Comparison of ENCODE assay signal across 1 cellular context in the genomic region with DNA sequence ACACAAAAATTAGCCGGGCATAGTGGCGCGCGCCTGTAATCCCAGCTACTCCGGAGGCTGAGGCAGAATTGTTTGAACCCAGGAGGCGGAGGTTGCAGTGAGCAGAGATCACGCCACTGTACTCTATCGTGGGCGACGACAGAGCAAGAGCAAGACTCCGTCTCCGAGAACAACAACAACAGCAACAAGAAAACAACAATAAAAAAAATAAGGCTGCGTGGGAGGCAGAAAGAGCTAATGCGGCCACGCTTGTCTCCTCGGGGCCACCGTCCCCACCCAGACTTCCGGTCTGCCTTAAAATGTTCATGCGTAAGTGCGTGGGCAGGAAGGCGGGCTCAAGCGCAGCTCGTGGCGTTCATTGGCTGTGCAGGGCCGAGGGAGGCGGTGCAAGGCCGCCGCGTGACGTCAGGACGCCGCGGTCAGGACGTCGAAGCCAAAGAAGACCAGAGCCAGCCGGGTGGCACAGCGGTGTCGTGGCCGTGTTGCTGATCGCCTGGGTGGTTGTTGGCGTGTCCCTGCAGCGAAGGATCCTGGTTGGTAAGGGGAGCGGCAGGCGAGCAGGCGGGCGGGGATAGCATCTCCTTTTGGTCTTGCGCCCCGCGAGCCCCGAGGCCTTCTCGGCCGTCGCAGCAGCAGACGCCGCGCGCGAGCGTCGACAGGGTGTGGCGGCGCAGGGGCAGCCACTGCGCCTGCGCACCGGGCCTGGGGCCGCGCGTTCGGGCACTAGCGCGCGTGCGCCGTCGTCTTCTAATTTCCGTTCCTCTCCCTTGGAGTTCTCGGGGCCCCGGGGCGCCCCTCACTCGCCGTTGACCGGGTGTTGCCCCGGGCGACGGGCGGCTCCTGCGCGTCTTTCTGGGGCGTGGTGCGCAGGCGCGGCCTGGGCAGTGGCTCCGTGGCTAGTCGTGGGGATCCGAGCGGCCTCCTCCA.
TF ChIP-seq lines count a peak whose summit lies in the region.

A gene (plus strand): TSS at position 426 of the 927 bp plus-strand sequence. CDS start 2,146 bp downstream, outside the sequence.

TF ChIP-seq in HepG2, 621 proteins besides CTCF, POLR2A, EP300 and RAD21 (continued from another document and continues in another):
- TF ChIP-seq ZNF598 (CRISPR knock-in tag; IDR thresholded peaks at IDR 0.05; ENCODE audit: borderline replicate concordance) (0 out of 2 replicates have a peak, but pooled peaks have one; percentile 73), PPARG (CRISPR knock-in tag; conservative IDR thresholded peaks at IDR 0.05) (no peak), ZNF616 (CRISPR knock-in tag; IDR thresholded peaks at IDR 0.05; ENCODE audit: low read depth) (0 out of 2 replicates have a peak, but pooled peaks have one; percentile 48), NR2F1 (CRISPR knock-in tag; IDR thresholded peaks at IDR 0.05) (no peak), ZSCAN12 (CRISPR knock-in tag; IDR thresholded peaks at IDR 0.05) (0 out of 2 replicates have a peak, but pooled peaks have one; percentile 43), ETV6 (CRISPR knock-in tag; conservative IDR thresholded peaks at IDR 0.05) (no peak), SRF (IDR thresholded peaks at IDR 0.05; ENCODE audit: low read depth, low read length) (peak; percentile 96), NAIF1 (CRISPR knock-in tag; IDR thresholded peaks at IDR 0.05; ENCODE audit: borderline replicate concordance) (peak; percentile 51; the same call in 1 of the 2 replicates), ZNF777 (CRISPR knock-in tag; IDR thresholded peaks at IDR 0.05) (peak; percentile 91), HNF4A (CRISPR knock-in tag; IDR thresholded peaks at IDR 0.05) (no peak), FLYWCH1 (CRISPR knock-in tag; IDR thresholded peaks at IDR 0.05) (no peak), ZNF333 (CRISPR knock-in tag; IDR thresholded peaks at IDR 0.05; ENCODE audit: borderline replicate concordance) (peak; percentile 34; the same call in 1 of the 2 replicates), MATR3 (CRISPR knock-in tag; IDR thresholded peaks at IDR 0.05) (no peak), ZKSCAN8 (CRISPR knock-in tag; IDR thresholded peaks at IDR 0.05; ENCODE audit: borderline replicate concordance) (0 out of 2 replicates have a peak, but pooled peaks have one; percentile 44), ZNF564 (CRISPR knock-in tag; IDR thresholded peaks at IDR 0.05) (no peak), ZSCAN20 (CRISPR knock-in tag; IDR thresholded peaks at IDR 0.05; ENCODE audit: borderline replicate concordance) (no peak), BORCS8-MEF2B (CRISPR knock-in tag; IDR thresholded peaks at IDR 0.05) (peak; percentile 48; the same call in 1 of the 2 replicates), JUNB (CRISPR knock-in tag; IDR thresholded peaks at IDR 0.05; ENCODE audit: borderline replicate concordance) (no peak), ZNF629 (CRISPR knock-in tag; conservative IDR thresholded peaks at IDR 0.05) (no peak)
- TF ChIP-seq, protein P1, sequence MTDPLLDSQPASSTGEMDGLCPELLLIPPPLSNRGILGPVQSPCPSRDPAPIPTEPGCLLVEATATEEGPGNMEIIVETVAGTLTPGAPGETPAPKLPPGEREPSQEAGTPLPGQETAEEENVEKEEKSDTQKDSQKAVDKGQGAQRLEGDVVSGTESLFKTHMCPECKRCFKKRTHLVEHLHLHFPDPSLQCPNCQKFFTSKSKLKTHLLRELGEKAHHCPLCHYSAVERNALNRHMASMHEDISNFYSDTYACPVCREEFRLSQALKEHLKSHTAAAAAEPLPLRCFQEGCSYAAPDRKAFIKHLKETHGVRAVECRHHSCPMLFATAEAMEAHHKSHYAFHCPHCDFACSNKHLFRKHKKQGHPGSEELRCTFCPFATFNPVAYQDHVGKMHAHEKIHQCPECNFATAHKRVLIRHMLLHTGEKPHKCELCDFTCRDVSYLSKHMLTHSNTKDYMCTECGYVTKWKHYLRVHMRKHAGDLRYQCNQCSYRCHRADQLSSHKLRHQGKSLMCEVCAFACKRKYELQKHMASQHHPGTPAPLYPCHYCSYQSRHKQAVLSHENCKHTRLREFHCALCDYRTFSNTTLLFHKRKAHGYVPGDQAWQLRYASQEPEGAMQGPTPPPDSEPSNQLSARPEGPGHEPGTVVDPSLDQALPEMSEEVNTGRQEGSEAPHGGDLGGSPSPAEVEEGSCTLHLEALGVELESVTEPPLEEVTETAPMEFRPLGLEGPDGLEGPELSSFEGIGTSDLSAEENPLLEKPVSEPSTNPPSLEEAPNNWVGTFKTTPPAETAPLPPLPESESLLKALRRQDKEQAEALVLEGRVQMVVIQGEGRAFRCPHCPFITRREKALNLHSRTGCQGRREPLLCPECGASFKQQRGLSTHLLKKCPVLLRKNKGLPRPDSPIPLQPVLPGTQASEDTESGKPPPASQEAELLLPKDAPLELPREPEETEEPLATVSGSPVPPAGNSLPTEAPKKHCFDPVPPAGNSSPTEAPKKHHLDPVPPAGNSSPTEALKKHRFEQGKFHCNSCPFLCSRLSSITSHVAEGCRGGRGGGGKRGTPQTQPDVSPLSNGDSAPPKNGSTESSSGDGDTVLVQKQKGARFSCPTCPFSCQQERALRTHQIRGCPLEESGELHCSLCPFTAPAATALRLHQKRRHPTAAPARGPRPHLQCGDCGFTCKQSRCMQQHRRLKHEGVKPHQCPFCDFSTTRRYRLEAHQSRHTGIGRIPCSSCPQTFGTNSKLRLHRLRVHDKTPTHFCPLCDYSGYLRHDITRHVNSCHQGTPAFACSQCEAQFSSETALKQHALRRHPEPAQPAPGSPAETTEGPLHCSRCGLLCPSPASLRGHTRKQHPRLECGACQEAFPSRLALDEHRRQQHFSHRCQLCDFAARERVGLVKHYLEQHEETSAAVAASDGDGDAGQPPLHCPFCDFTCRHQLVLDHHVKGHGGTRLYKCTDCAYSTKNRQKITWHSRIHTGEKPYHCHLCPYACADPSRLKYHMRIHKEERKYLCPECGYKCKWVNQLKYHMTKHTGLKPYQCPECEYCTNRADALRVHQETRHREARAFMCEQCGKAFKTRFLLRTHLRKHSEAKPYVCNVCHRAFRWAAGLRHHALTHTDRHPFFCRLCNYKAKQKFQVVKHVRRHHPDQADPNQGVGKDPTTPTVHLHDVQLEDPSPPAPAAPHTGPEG (CRISPR knock-in tag; IDR thresholded peaks at IDR 0.05) = no peak
- TF ChIP-seq, protein P2, sequence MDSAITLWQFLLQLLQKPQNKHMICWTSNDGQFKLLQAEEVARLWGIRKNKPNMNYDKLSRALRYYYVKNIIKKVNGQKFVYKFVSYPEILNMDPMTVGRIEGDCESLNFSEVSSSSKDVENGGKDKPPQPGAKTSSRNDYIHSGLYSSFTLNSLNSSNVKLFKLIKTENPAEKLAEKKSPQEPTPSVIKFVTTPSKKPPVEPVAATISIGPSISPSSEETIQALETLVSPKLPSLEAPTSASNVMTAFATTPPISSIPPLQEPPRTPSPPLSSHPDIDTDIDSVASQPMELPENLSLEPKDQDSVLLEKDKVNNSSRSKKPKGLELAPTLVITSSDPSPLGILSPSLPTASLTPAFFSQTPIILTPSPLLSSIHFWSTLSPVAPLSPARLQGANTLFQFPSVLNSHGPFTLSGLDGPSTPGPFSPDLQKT (CRISPR knock-in tag; IDR thresholded peaks at IDR 0.05; ENCODE audit: borderline replicate concordance) = peak; percentile 92; the same call in 1 of the 2 replicates
- TF ChIP-seq, protein P3, sequence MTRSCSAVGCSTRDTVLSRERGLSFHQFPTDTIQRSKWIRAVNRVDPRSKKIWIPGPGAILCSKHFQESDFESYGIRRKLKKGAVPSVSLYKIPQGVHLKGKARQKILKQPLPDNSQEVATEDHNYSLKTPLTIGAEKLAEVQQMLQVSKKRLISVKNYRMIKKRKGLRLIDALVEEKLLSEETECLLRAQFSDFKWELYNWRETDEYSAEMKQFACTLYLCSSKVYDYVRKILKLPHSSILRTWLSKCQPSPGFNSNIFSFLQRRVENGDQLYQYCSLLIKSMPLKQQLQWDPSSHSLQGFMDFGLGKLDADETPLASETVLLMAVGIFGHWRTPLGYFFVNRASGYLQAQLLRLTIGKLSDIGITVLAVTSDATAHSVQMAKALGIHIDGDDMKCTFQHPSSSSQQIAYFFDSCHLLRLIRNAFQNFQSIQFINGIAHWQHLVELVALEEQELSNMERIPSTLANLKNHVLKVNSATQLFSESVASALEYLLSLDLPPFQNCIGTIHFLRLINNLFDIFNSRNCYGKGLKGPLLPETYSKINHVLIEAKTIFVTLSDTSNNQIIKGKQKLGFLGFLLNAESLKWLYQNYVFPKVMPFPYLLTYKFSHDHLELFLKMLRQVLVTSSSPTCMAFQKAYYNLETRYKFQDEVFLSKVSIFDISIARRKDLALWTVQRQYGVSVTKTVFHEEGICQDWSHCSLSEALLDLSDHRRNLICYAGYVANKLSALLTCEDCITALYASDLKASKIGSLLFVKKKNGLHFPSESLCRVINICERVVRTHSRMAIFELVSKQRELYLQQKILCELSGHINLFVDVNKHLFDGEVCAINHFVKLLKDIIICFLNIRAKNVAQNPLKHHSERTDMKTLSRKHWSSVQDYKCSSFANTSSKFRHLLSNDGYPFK (CRISPR knock-in tag; IDR thresholded peaks at IDR 0.05; ENCODE audit: borderline replicate concordance) = peak; percentile 57; the same call in 1 of the 2 replicates
- TF ChIP-seq, protein P4, sequence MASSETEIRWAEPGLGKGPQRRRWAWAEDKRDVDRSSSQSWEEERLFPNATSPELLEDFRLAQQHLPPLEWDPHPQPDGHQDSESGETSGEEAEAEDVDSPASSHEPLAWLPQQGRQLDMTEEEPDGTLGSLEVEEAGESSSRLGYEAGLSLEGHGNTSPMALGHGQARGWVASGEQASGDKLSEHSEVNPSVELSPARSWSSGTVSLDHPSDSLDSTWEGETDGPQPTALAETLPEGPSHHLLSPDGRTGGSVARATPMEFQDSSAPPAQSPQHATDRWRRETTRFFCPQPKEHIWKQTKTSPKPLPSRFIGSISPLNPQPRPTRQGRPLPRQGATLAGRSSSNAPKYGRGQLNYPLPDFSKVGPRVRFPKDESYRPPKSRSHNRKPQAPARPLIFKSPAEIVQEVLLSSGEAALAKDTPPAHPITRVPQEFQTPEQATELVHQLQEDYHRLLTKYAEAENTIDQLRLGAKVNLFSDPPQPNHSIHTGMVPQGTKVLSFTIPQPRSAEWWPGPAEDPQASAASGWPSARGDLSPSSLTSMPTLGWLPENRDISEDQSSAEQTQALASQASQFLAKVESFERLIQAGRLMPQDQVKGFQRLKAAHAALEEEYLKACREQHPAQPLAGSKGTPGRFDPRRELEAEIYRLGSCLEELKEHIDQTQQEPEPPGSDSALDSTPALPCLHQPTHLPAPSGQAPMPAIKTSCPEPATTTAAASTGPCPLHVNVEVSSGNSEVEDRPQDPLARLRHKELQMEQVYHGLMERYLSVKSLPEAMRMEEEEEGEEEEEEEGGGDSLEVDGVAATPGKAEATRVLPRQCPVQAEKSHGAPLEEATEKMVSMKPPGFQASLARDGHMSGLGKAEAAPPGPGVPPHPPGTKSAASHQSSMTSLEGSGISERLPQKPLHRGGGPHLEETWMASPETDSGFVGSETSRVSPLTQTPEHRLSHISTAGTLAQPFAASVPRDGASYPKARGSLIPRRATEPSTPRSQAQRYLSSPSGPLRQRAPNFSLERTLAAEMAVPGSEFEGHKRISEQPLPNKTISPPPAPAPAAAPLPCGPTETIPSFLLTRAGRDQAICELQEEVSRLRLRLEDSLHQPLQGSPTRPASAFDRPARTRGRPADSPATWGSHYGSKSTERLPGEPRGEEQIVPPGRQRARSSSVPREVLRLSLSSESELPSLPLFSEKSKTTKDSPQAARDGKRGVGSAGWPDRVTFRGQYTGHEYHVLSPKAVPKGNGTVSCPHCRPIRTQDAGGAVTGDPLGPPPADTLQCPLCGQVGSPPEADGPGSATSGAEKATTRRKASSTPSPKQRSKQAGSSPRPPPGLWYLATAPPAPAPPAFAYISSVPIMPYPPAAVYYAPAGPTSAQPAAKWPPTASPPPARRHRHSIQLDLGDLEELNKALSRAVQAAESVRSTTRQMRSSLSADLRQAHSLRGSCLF (CRISPR knock-in tag; IDR thresholded peaks at IDR 0.05; ENCODE audit: borderline replicate concordance) = no peak; the same call in 1 of the 2 replicates
- TF ChIP-seq, protein P5, sequence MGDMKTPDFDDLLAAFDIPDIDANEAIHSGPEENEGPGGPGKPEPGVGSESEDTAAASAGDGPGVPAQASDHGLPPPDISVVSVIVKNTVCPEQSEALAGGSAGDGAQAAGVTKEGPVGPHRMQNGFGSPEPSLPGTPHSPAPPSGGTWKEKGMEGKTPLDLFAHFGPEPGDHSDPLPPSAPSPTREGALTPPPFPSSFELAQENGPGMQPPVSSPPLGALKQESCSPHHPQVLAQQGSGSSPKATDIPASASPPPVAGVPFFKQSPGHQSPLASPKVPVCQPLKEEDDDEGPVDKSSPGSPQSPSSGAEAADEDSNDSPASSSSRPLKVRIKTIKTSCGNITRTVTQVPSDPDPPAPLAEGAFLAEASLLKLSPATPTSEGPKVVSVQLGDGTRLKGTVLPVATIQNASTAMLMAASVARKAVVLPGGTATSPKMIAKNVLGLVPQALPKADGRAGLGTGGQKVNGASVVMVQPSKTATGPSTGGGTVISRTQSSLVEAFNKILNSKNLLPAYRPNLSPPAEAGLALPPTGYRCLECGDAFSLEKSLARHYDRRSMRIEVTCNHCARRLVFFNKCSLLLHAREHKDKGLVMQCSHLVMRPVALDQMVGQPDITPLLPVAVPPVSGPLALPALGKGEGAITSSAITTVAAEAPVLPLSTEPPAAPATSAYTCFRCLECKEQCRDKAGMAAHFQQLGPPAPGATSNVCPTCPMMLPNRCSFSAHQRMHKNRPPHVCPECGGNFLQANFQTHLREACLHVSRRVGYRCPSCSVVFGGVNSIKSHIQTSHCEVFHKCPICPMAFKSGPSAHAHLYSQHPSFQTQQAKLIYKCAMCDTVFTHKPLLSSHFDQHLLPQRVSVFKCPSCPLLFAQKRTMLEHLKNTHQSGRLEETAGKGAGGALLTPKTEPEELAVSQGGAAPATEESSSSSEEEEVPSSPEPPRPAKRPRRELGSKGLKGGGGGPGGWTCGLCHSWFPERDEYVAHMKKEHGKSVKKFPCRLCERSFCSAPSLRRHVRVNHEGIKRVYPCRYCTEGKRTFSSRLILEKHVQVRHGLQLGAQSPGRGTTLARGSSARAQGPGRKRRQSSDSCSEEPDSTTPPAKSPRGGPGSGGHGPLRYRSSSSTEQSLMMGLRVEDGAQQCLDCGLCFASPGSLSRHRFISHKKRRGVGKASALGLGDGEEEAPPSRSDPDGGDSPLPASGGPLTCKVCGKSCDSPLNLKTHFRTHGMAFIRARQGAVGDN (CRISPR knock-in tag; IDR thresholded peaks at IDR 0.05) = peak; percentile 97
- TF ChIP-seq, protein P6, sequence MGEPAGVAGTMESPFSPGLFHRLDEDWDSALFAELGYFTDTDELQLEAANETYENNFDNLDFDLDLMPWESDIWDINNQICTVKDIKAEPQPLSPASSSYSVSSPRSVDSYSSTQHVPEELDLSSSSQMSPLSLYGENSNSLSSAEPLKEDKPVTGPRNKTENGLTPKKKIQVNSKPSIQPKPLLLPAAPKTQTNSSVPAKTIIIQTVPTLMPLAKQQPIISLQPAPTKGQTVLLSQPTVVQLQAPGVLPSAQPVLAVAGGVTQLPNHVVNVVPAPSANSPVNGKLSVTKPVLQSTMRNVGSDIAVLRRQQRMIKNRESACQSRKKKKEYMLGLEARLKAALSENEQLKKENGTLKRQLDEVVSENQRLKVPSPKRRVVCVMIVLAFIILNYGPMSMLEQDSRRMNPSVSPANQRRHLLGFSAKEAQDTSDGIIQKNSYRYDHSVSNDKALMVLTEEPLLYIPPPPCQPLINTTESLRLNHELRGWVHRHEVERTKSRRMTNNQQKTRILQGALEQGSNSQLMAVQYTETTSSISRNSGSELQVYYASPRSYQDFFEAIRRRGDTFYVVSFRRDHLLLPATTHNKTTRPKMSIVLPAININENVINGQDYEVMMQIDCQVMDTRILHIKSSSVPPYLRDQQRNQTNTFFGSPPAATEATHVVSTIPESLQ (CRISPR knock-in tag; conservative IDR thresholded peaks at IDR 0.05) = peak; percentile 64; the same call in 1 of the 2 replicates
- TF ChIP-seq, protein P7, sequence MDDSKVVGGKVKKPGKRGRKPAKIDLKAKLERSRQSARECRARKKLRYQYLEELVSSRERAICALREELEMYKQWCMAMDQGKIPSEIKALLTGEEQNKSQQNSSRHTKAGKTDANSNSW (CRISPR knock-in tag; IDR thresholded peaks at IDR 0.05; ENCODE audit: borderline replicate concordance) = peak; percentile 98
- TF ChIP-seq, protein P8, sequence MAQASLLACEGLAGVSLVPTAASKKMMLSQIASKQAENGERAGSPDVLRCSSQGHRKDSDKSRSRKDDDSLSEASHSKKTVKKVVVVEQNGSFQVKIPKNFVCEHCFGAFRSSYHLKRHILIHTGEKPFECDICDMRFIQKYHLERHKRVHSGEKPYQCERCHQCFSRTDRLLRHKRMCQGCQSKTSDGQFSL (CRISPR knock-in tag; IDR thresholded peaks at IDR 0.05) = no peak; the same call in 1 of the 2 replicates
